ENCODE assay signal across 1 cellular context in genomic region chr2:9951272-9951521, GRCh38.
A peak's percentile ranks its signal among the peaks of the same experiment; 100 is the strongest.
TF ChIP-seq lines count a peak whose summit lies in the region.

No MANE protein-coding gene starts in this region.

TF ChIP-seq in K562, 482 proteins besides CTCF, POLR2A, EP300 and RAD21 (continued from another document):
- TF ChIP-seq ZNF395 (CRISPR knock-in tag; IDR thresholded peaks at IDR 0.05) (peak; percentile 98), DIDO1 (tag; IDR thresholded peaks at IDR 0.05; ENCODE audit: low read depth) (no peak), BACH1 (tag; IDR thresholded peaks at IDR 0.05) (peak; percentile 89; the same call in 1 of the 2 replicates), HOXB6 (CRISPR knock-in tag; IDR thresholded peaks at IDR 0.05; ENCODE audit: borderline replicate concordance) (no peak), ZNF639 (CRISPR knock-in tag; conservative IDR thresholded peaks at IDR 0.05 in 1 of 2, IDR thresholded peaks at IDR 0.05 in 1 of 2) (peak in 1 of 2 experiments; percentile 98; a peak in 2 of 4 replicates), HMGN3 (IDR thresholded peaks at IDR 0.05; ENCODE audit: borderline replicate concordance, extremely low read depth, insufficient read length, low read depth, low read length) (peak; percentile 53), CLOCK (CRISPR knock-in tag; IDR thresholded peaks at IDR 0.05; ENCODE audit: borderline replicate concordance) (no peak), FOSL1 (tag; conservative IDR thresholded peaks at IDR 0.05) (peak; percentile 65), FIP1L1 (IDR thresholded peaks at IDR 0.05; ENCODE audit: low read depth, low read length, poor library complexity, severe bottlenecking) (peak; percentile 4), ETS1 (conservative IDR thresholded peaks at IDR 0.05; ENCODE audit: control insufficient read depth, low read depth, low read length) (0 out of 2 replicates have a peak, but pooled peaks have one; percentile 7), MNT (conservative IDR thresholded peaks at IDR 0.05) (no peak), ATF6 (CRISPR knock-in tag; IDR thresholded peaks at IDR 0.05) (no peak), ZNF589 (CRISPR knock-in tag; IDR thresholded peaks at IDR 0.05; ENCODE audit: low read depth) (peak; percentile 97), ZNF12 (CRISPR knock-in tag; IDR thresholded peaks at IDR 0.05) (no peak), IFI16 (CRISPR knock-in tag; IDR thresholded peaks at IDR 0.05) (no peak), ZNF140 (CRISPR knock-in tag; IDR thresholded peaks at IDR 0.05) (no peak), SIN3A (IDR thresholded peaks at IDR 0.05; ENCODE audit: borderline replicate concordance in 2 of 2, control insufficient read depth in 1 of 2, low read depth in 2 of 2, low read length in 2 of 2) (no peak; a peak in 1 of 4 replicates), ZNF197 (CRISPR knock-in tag; IDR thresholded peaks at IDR 0.05; ENCODE audit: low read depth) (peak; percentile 96), COPS2 (conservative IDR thresholded peaks at IDR 0.05) (no peak), KDM5B (IDR thresholded peaks at IDR 0.05; ENCODE audit: insufficient replicate concordance, low read depth, low read length) (no peak), SRF (CRISPR knock-in tag; IDR thresholded peaks at IDR 0.05) (no peak), ZKSCAN8 (CRISPR knock-in tag; IDR thresholded peaks at IDR 0.05) (peak; percentile 74; the same call in 1 of the 2 replicates), NR2C2 (CRISPR knock-in tag; IDR thresholded peaks at IDR 0.05) (no peak), NR2C2 (tag; IDR thresholded peaks at IDR 0.05) (peak; percentile 63; the same call in 1 of the 2 replicates), TEAD4 (IDR thresholded peaks at IDR 0.05; ENCODE audit: low read length) (no peak), TEAD4 (CRISPR knock-in tag; IDR thresholded peaks at IDR 0.05; ENCODE audit: borderline replicate concordance) (no peak), E2F8 (IDR thresholded peaks at IDR 0.05; ENCODE audit: low read depth, partially characterized antibody) (no peak), ZBTB11 (CRISPR knock-in tag; IDR thresholded peaks at IDR 0.05) (peak in 1 of 3 experiments; percentile 91; a peak in 2 of 6 replicates), CCNT2 (IDR thresholded peaks at IDR 0.05; ENCODE audit: borderline replicate concordance, extremely low read depth, insufficient read length, low read depth, low read length) (peak; percentile 13), ZNF584 (CRISPR knock-in tag; IDR thresholded peaks at IDR 0.05; ENCODE audit: low read depth) (peak; percentile 91; the same call in 1 of the 2 replicates), SNRNP70 (optimal IDR thresholded peaks at IDR 0.05; ENCODE audit: low read depth, low read length) (no peak), PHF8 (IDR thresholded peaks at IDR 0.05; ENCODE audit: borderline replicate concordance, low read length) (peak; percentile 4; the same call in 1 of the 2 replicates), EGR1 (conservative IDR thresholded peaks at IDR 0.05) (0 out of 2 replicates have a peak, but pooled peaks have one; percentile 33), THRB (CRISPR knock-in tag; conservative IDR thresholded peaks at IDR 0.05) (no peak), ZNF444 (CRISPR knock-in tag; IDR thresholded peaks at IDR 0.05) (no peak), ZNF766 (CRISPR knock-in tag; conservative IDR thresholded peaks at IDR 0.05) (peak; percentile 99), GABPA (tag; conservative IDR thresholded peaks at IDR 0.05; ENCODE audit: low read depth) (0 out of 2 replicates have a peak, but pooled peaks have one; percentile 47), HSF4 (CRISPR knock-in tag; IDR thresholded peaks at IDR 0.05; ENCODE audit: borderline replicate concordance) (no peak), SUPT5H (IDR thresholded peaks at IDR 0.05) (no peak)
